25 cellular contexts compared by ENCODE assay signal in the genomic region with DNA sequence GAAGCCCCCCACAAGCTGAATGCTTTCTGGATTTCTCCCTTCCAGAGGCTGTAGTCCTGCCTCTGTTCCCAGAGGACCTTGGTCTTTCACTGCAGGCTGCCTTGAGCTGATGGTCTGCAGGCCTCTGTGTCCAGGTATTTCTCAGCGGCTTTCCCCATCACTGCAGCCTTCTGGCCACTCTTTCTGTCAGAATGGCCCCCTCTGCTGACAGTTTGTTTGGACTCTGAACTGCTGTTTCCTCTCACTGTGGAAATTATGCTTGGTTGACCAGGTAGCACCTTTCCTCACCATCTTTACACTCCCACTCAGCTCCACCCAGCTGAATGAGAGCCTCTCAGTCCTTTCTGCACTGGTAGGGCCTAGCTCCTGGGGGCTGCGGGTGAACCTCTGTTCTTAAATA.
"Had no signal": no experiment of that assay in that cellular context is flagged by ENCODE, and none has a peak within 500 bp of the region (broad histone marks: within the 10 kb centered on the region; RNA-seq: fewer than 3 reads in every experiment).

No MANE protein-coding gene starts in this region.

- H3K4me3 Mint-ChIP-seq: memory B cell; naive B cell; natural killer cell treated with Interleukin-12 subunit alpha and Interleukin-12 subunit beta and Interleukin-15 and Interleukin-18, amount 100 ng/mL, for 72 hours; stimulated activated memory B cell treated with anti-CD40 and anti-IgM and Interleukin-4, amounts not matched to agents 10 μg/mL and 1 μg/mL and 100 μg/mL, for 72 hours had no signal

- H3K9me3 Mint-ChIP-seq: memory B cell; natural killer cell treated with Interleukin-12 subunit alpha and Interleukin-12 subunit beta and Interleukin-15 and Interleukin-18, amount 100 ng/mL, for 72 hours; stimulated activated memory B cell treated with anti-CD40 and anti-IgM and Interleukin-4, amounts not matched to agents 10 μg/mL and 1 μg/mL and 100 μg/mL, for 72 hours had no signal

- H3K4me3 ChIP-seq: gastrocnemius medialis, lung, ovary, sigmoid colon, spleen, testis, tibial artery, upper lobe of left lung, uterus had no signal

- H3K9me3 ChIP-seq: gastrocnemius medialis, ovary, sigmoid colon, spleen, testis, tibial artery, upper lobe of left lung, uterus had no signal

- H3K36me3 Mint-ChIP-seq: memory B cell; naive B cell; natural killer cell treated with Interleukin-12 subunit alpha and Interleukin-12 subunit beta and Interleukin-15 and Interleukin-18, amount 100 ng/mL, for 72 hours; stimulated activated memory B cell treated with anti-CD40 and anti-IgM and Interleukin-4, amounts not matched to agents 10 μg/mL and 1 μg/mL and 100 μg/mL, for 72 hours had no signal

- DNase-seq: cerebellar nuclear complex; cortex of kidney; effector CD4-positive, alpha-beta T cell; foreskin fibroblast; gastrocnemius medialis; head of caudate nucleus; naive B cell; occipital lobe; ovary; sigmoid colon; spleen; stimulated activated CD4-positive, alpha-beta T cell treated with anti-CD3 and anti-CD28 coated beads, Interleukin-4, amount 100 ng/mL, for 4 hours; stimulated activated naive CD8-positive, alpha-beta T cell treated with anti-CD3 and anti-CD28 coated beads, Interleukin-15, Interleukin-2, amounts not matched to agents 100 U/mL and 50 U/mL, for 24 hours; testis; tibial artery; upper lobe of left lung; uterus had no signal

- H3K27ac Mint-ChIP-seq: memory B cell; naive B cell; natural killer cell treated with Interleukin-12 subunit alpha and Interleukin-12 subunit beta and Interleukin-15 and Interleukin-18, amount 100 ng/mL, for 72 hours; stimulated activated memory B cell treated with anti-CD40 and anti-IgM and Interleukin-4, amounts not matched to agents 10 μg/mL and 1 μg/mL and 100 μg/mL, for 72 hours had no signal

- H3K27ac ChIP-seq: epithelial cell of prostate, gastrocnemius medialis, ovary, sigmoid colon, spleen, testis, tibial artery, upper lobe of left lung, uterus had no signal

- H3K27me3 ChIP-seq: gastrocnemius medialis, ovary, sigmoid colon, testis, tibial artery, upper lobe of left lung, uterus had no signal

- H3K4me1 ChIP-seq: gastrocnemius medialis, sigmoid colon, spleen, testis, tibial artery, upper lobe of left lung, uterus had no signal

- ATAC-seq: esophagus mucosa; gastrocnemius medialis; left lobe of liver; natural killer cell treated with Interleukin-12 subunit alpha and Interleukin-12 subunit beta and Interleukin-15 and Interleukin-18, amount 100 ng/mL, for 72 hours; stimulated activated memory B cell treated with anti-CD40 and anti-IgM and Interleukin-4, amounts not matched to agents 10 μg/mL and 1 μg/mL and 100 μg/mL, for 72 hours; stimulated activated naive CD8-positive, alpha-beta T cell treated with anti-CD3 and anti-CD28 coated beads, Interleukin-15, Interleukin-2, amounts not matched to agents 100 U/mL and 50 U/mL, for 24 hours had no signal

- H3K36me3 ChIP-seq: gastrocnemius medialis, ovary, sigmoid colon, spleen, tibial artery, upper lobe of left lung, uterus had no signal

- H3K4me1 Mint-ChIP-seq: memory B cell; stimulated activated memory B cell treated with anti-CD40 and anti-IgM and Interleukin-4, amounts not matched to agents 10 μg/mL and 1 μg/mL and 100 μg/mL, for 72 hours had no signal

- FAIRE-seq: keratinocyte had no signal

- H3K27me3 Mint-ChIP-seq: natural killer cell treated with Interleukin-12 subunit alpha and Interleukin-12 subunit beta and Interleukin-15 and Interleukin-18, amount 100 ng/mL, for 72 hours had no signal
